Comparison of ENCODE assay signal across 8 cellular contexts in genomic region chr6:13710552-13711383, GRCh38. TPM values are rescaled to one million over a fixed set of nuclear protein-coding genes. Genes with fewer than 3 reads are reported as not detected.
DNase-seq lines count a peak whose midpoint lies in the region; ATAC-seq and TF ChIP-seq lines count a peak whose summit lies in the region.

No MANE protein-coding gene starts in this region.

- H3K9me3 Mint-ChIP-seq in CD4-positive, CD25-positive, alpha-beta regulatory T cell: peaks cover 0 to 1% (median 0%) of the 10 kb centered on the region in 7 donors

- H3K27me3 ChIP-seq in CD4-positive, CD25-positive, alpha-beta regulatory T cell (ENCODE audit: control insufficient read depth, insufficient read depth, low read length): no peaks in the 10 kb centered on the region
- H3K27me3 ChIP-seq in kidney epithelial cell (ENCODE audit: control insufficient read depth, insufficient read depth, low read length): no peaks in the 10 kb centered on the region

- no peak for TF ChIP-seq CTCF in kidney epithelial cell (IDR thresholded peaks at IDR 0.05; ENCODE audit: insufficient read depth, low read length, poor library complexity, severe bottlenecking)

- peak overlapping the region; percentile 74 for H3K27ac ChIP-seq in CD4-positive, CD25-positive, alpha-beta regulatory T cell (ENCODE audit: insufficient read depth, low read length, poor library complexity, severe bottlenecking)
- peak overlapping the region; percentile 83 for H3K27ac ChIP-seq in caudate nucleus (ENCODE audit: low read depth, low read length)

- peak overlapping the region; percentile 90 to 99 (median 95) for H3K27ac Mint-ChIP-seq in CD4-positive, CD25-positive, alpha-beta regulatory T cell

- peak overlapping the region; percentile 93 to 100 (median 97) for H3K4me3 Mint-ChIP-seq in CD4-positive, CD25-positive, alpha-beta regulatory T cell

- no peaks in the 10 kb centered on the region for H3K27me3 Mint-ChIP-seq in CD4-positive, CD25-positive, alpha-beta regulatory T cell

- H3K4me1 Mint-ChIP-seq in CD4-positive, CD25-positive, alpha-beta regulatory T cell: peaks cover 30 to 55% (median 43%) of the 10 kb centered on the region in 4 donors

- H3K9me3 ChIP-seq in CD4-positive, CD25-positive, alpha-beta regulatory T cell (ENCODE audit: control insufficient read depth in 2 of 2, low read length in 2 of 2): no peaks in the 10 kb centered on the region

- no peak for ATAC-seq in CD4-positive, CD25-positive, alpha-beta regulatory T cell (ENCODE audit: low read depth in 2 of 2)
- ATAC-seq in GM19468 (IDR thresholded peaks at IDR 0.05; ENCODE audit: extremely low read depth, unreplicated experiment) (peak; percentile 1), HG03571 (IDR thresholded peaks at IDR 0.05; ENCODE audit: unreplicated experiment) (peak; percentile 15)

- H3K4me1 ChIP-seq in CD4-positive, CD25-positive, alpha-beta regulatory T cell (ENCODE audit: control insufficient read depth, insufficient read depth, low read length, poor library complexity, severe bottlenecking): peaks cover 25% of the 10 kb centered on the region

- DNase-seq in CD4-positive, CD25-positive, alpha-beta regulatory T cell: peak; percentile 22 to 46 (median 28)
- DNase-seq in T-helper 9 cell (peak; percentile 28), caudate nucleus (lab: John Stamatoyannopoulos, UW) (peak in 32 of 61 donors; percentile 7 to 69 (median 35)), kidney epithelial cell (ENCODE audit: low read depth) (no peak), SIG-M5 treated with dmso at 0.1 percent for 504 hours (lab: John Stamatoyannopoulos, UW; ENCODE audit: unreplicated experiment) (no peak)
- DNase-seq in stimulated activated CD4-positive, alpha-beta T cell treated with anti-CD3 and anti-CD28 coated beads, Interleukin-1b, Interleukin-23, amount 100 ng/mL, for 48 hours: peak; percentile 42

- peaks cover 9% of the 10 kb centered on the region for H3K36me3 Mint-ChIP-seq in CD4-positive, CD25-positive, alpha-beta regulatory T cell

- H3K36me3 ChIP-seq in CD4-positive, CD25-positive, alpha-beta regulatory T cell (ENCODE audit: control insufficient read depth, insufficient read depth, low read length): no peaks in the 10 kb centered on the region
- no peaks in the 10 kb centered on the region for H3K36me3 ChIP-seq in kidney epithelial cell (ENCODE audit: control insufficient read depth, insufficient read depth, low read length)

- H3K4me3 ChIP-seq in CD4-positive, CD25-positive, alpha-beta regulatory T cell (ENCODE audit: low read depth, low read length): peak overlapping the region; percentile 99
- H3K4me3 ChIP-seq in kidney epithelial cell (ENCODE audit: low read depth, low read length): peak overlapping the region; percentile 91

RNA-seq across cellular contexts. Expression of gene RANBP9, which starts 0.9 kb away (rescaled TPM):
- total RNA-seq in CD4-positive, CD25-positive, alpha-beta regulatory T cell: 85.5 TPM
- 10 to 100 TPM in 2 of 4 donors, 1 to 10 TPM in 2; 5.6 to 11.1 (median 8.8) TPM for polyA plus RNA-seq in CD4-positive, CD25-positive, alpha-beta regulatory T cell
- total RNA-seq in kidney epithelial cell: 25.7 and 28.6 TPM in 2 replicates

Comparison
In these comparisons a context has a peak if more than half of its experiments do, and no peak if none do; other contexts are left out.
1. ATAC-seq: peak in GM19468 (single experiment) and HG03571 (single experiment); none in CD4-positive, CD25-positive, alpha-beta regulatory T cell (0 of 2).
2. DNase-seq: peak in CD4-positive, CD25-positive, alpha-beta regulatory T cell (3 of 3), T-helper 9 cell (single experiment), caudate nucleus (32 of 61) and stimulated activated CD4-positive, alpha-beta T cell treated with anti-CD3 and anti-CD28 coated beads, Interleukin-1b, Interleukin-23, amount 100 ng/mL, for 48 hours (single experiment); none in kidney epithelial cell (single experiment) and SIG-M5 treated with dmso at 0.1 percent for 504 hours (single experiment).